24 cellular contexts compared by ENCODE assay signal in the genomic region with DNA sequence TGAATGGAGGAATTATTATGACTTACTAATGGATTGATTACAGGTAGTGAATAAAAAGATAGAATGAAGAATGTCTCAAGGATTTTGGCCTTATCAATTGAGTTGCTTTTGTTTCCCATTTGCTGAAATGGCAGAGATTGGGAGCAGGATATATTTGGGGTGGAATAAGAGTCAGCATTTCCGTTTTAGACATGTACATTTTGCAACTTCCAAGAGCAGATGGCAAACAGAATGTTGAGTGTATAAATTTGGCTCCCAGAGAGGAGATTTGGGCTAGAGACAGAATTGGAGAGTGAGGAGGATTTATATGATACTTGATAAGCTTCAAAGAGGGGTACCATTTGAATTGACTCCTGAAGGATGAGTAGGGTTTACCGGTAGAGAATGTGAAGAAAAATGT.
DNase-seq lines count a peak whose midpoint lies in the region; ATAC-seq, FAIRE-seq and TF ChIP-seq lines count a peak whose summit lies in the region.
"Had no signal": no experiment of that assay in that cellular context is flagged by ENCODE, and none has a peak within 500 bp of the region (broad histone marks: within the 10 kb centered on the region; RNA-seq: fewer than 3 reads in every experiment).

No MANE protein-coding gene starts in this region.

- no peak for FAIRE-seq in astrocyte (lab: Jason Lieb, UNC)
- no peak for FAIRE-seq in urothelium cell line (lab: Jason Lieb, UNC)
- FAIRE-seq: D721Med had no signal

- peak overlapping the region; percentile 84 for H2BK12ac ChIP-seq in trophoblast cell (ENCODE audit: low read length)

- H4K20me1 ChIP-seq in astrocyte (ENCODE audit: insufficient read depth, low read length) = no peaks in the 10 kb centered on the region
- H4K20me1 ChIP-seq: BLaER1 treated with 17β-estradiol and CSF1 and Interleukin-3, amounts not matched to agents 10 nM and 100 nM had no signal

- ATAC-seq in GM21367 (IDR thresholded peaks at IDR 0.05; ENCODE audit: unreplicated experiment) = no peak

- no peaks in the 10 kb centered on the region for H3K79me2 ChIP-seq in astrocyte (ENCODE audit: insufficient read depth, low read length)
- H3K79me2 ChIP-seq in trophoblast cell (ENCODE audit: control insufficient read depth, insufficient read depth, low read length, poor library complexity) = no peaks in the 10 kb centered on the region

- H3K36me3 ChIP-seq in astrocyte (ENCODE audit: insufficient read depth, low read length) (no peaks in the 10 kb centered on the region), trophoblast cell (ENCODE audit: control insufficient read depth in 1 of 2, insufficient read depth in 2 of 2, low read length in 2 of 2) (no peaks in the 10 kb centered on the region)
- H3K36me3 ChIP-seq: BLaER1 treated with 17β-estradiol and CSF1 and Interleukin-3, amounts not matched to agents 10 nM and 100 nM; HAP-1; SJSA1 had no signal

- H4K12ac ChIP-seq in trophoblast cell (ENCODE audit: low read depth, low read length) = no peak overlapping the region

- H3K14ac ChIP-seq in trophoblast cell (ENCODE audit: low read length) = no peak overlapping the region

- CTCF ChIA-PET in activated CD4-positive, alpha-beta memory T cell treated with anti-CD3 and anti-CD28 coated beads for 36 hours (lab: Charles Lee) = no interaction called here

- peaks cover 11% of the 10 kb centered on the region for H3K79me1 ChIP-seq in trophoblast cell (ENCODE audit: low read length)

- WGBS in trophoblast cell (ENCODE audit: extremely low coverage, insufficient coverage, insufficient read length) = no CpG with 5 or more reads among the region's 2 CpGs

- H3K4me3 ChIP-seq in AG10803 (ENCODE audit: low read length) = no peak overlapping the region
- H3K4me3 ChIP-seq in astrocyte (ENCODE audit: insufficient read depth, low read depth, low read length) = no peak overlapping the region
- H3K4me3 ChIP-seq in trophoblast cell (ENCODE audit: low read depth, low read length) = no peak overlapping the region
- H3K4me3 ChIP-seq: BLaER1 treated with 17β-estradiol and CSF1 and Interleukin-3, amounts not matched to agents 10 nM and 100 nM; HAP-1; PC-9; SJSA1 had no signal

- H4K8ac ChIP-seq in trophoblast cell (ENCODE audit: low read depth, low read length) = no peak overlapping the region

- H3K4me1 ChIP-seq in astrocyte (ENCODE audit: insufficient read depth, low read length) (peaks cover 8% of the 10 kb centered on the region), trophoblast cell (ENCODE audit: control insufficient read depth in 1 of 2, insufficient read depth in 2 of 2, low read length in 2 of 2) (no peaks in the 10 kb centered on the region)
- H3K4me1 ChIP-seq: HAP-1, SJSA1 had no signal

- no peaks in the 10 kb centered on the region for H3K9me3 ChIP-seq in astrocyte (ENCODE audit: insufficient read depth, low read depth, low read length)
- no peaks in the 10 kb centered on the region for H3K9me3 ChIP-seq in trophoblast cell (ENCODE audit: insufficient read depth, low read depth, low read length)
- H3K9me3 ChIP-seq: BLaER1 treated with 17β-estradiol and CSF1 and Interleukin-3, amounts not matched to agents 10 nM and 100 nM; HAP-1; SJSA1 had no signal

- no peak overlapping the region for H3K23ac ChIP-seq in trophoblast cell (ENCODE audit: low read length)

- peaks cover 5% of the 10 kb centered on the region for H3K9me3 Mint-ChIP-seq in astrocyte (ENCODE audit: unreplicated experiment)
- H3K9me3 Mint-ChIP-seq in activated CD4-positive, alpha-beta memory T cell treated with anti-CD3 and anti-CD28 coated beads for 36 hours = peaks cover 2% of the 10 kb centered on the region

- H2AFZ ChIP-seq in astrocyte (ENCODE audit: low read depth, low read length) (no peak overlapping the region), trophoblast cell (ENCODE audit: insufficient read depth, low read length, poor library complexity) (no peak overlapping the region)
- H2AFZ ChIP-seq: PC-9 had no signal

- H3K36me3 Mint-ChIP-seq in astrocyte (ENCODE audit: low read depth, unreplicated experiment) = no peaks in the 10 kb centered on the region
- H3K36me3 Mint-ChIP-seq in activated CD4-positive, alpha-beta memory T cell treated with anti-CD3 and anti-CD28 coated beads for 36 hours = no peaks in the 10 kb centered on the region

- H3K4me2 ChIP-seq in astrocyte (ENCODE audit: low read length) = no peak overlapping the region
- no peak overlapping the region for H3K4me2 ChIP-seq in trophoblast cell (ENCODE audit: low read length)
- H3K4me2 ChIP-seq: PC-9 had no signal

- H3K9ac ChIP-seq in astrocyte (ENCODE audit: low read length) = no peak overlapping the region
- no peak overlapping the region for H3K9ac ChIP-seq in trophoblast cell (ENCODE audit: low read length)
- H3K9ac ChIP-seq: BLaER1 treated with 17β-estradiol and CSF1 and Interleukin-3, amounts not matched to agents 10 nM and 100 nM had no signal

- TF ChIP-seq CTCF in AG10803 (conservative IDR thresholded peaks at IDR 0.05; ENCODE audit: low read length) (no peak), astrocyte (IDR thresholded peaks at IDR 0.05; ENCODE audit: insufficient read depth, low read depth, low read length) (no peak)

- no peaks in the 10 kb centered on the region for H3K27me3 Mint-ChIP-seq in astrocyte (ENCODE audit: low read depth, unreplicated experiment)
- no peaks in the 10 kb centered on the region for H3K27me3 Mint-ChIP-seq in activated CD4-positive, alpha-beta memory T cell treated with anti-CD3 and anti-CD28 coated beads for 36 hours
- H3K27me3 Mint-ChIP-seq: CD4-positive, alpha-beta T cell had no signal

- no peak overlapping the region for H3K4ac ChIP-seq in trophoblast cell (ENCODE audit: low read depth, low read length)

- H4K91ac ChIP-seq in trophoblast cell (ENCODE audit: low read depth, low read length) = no peak overlapping the region

- peaks cover 24% of the 10 kb centered on the region for H3K4me1 Mint-ChIP-seq in astrocyte (ENCODE audit: low read depth, unreplicated experiment)
- H3K4me1 Mint-ChIP-seq in activated CD4-positive, alpha-beta memory T cell treated with anti-CD3 and anti-CD28 coated beads for 36 hours (ENCODE audit: low read depth) = no peaks in the 10 kb centered on the region

- POLR2A ChIA-PET in activated CD4-positive, alpha-beta memory T cell treated with anti-CD3 and anti-CD28 coated beads for 36 hours (lab: Charles Lee) = no interaction called here

- H2BK120ac ChIP-seq in trophoblast cell (ENCODE audit: insufficient read depth, low read length, poor library complexity) = peak overlapping the region; percentile 72

- H3K27me3 ChIP-seq in astrocyte (ENCODE audit: insufficient read depth, low read length) (no peaks in the 10 kb centered on the region), trophoblast cell (ENCODE audit: insufficient read depth, low read length) (no peaks in the 10 kb centered on the region)
- H3K27me3 ChIP-seq: BLaER1 treated with 17β-estradiol and CSF1 and Interleukin-3, amounts not matched to agents 10 nM and 100 nM; SJSA1 had no signal

- no peak overlapping the region for H3K18ac ChIP-seq in trophoblast cell (ENCODE audit: low read length)

- peak overlapping the region; percentile 60 for H3K27ac Mint-ChIP-seq in astrocyte (ENCODE audit: unreplicated experiment)
- no peak overlapping the region for H3K27ac Mint-ChIP-seq in activated CD4-positive, alpha-beta memory T cell treated with anti-CD3 and anti-CD28 coated beads for 36 hours
- H3K27ac Mint-ChIP-seq: CD4-positive, alpha-beta T cell had no signal

- peak overlapping the region; percentile 63 for H2BK5ac ChIP-seq in trophoblast cell (ENCODE audit: low read depth, low read length, poor library complexity)

- no peak overlapping the region for H3K4me3 Mint-ChIP-seq in astrocyte (ENCODE audit: unreplicated experiment)
- H3K4me3 Mint-ChIP-seq in activated CD4-positive, alpha-beta memory T cell treated with anti-CD3 and anti-CD28 coated beads for 36 hours = no peak overlapping the region
- H3K4me3 Mint-ChIP-seq: CD4-positive, alpha-beta T cell had no signal

- DNase-seq in AG10803 (ENCODE audit: low read depth) = peak; percentile 51
- no peak for DNase-seq in astrocyte (ENCODE audit: low read depth)
- DNase-seq in fibroblast of peridontal ligament (ENCODE audit: extremely low read depth) = peak; percentile 35
- DNase-seq in trophoblast cell = no peak
- no peak for DNase-seq in urothelium cell line (ENCODE audit: low spot score)
- no peak for DNase-seq in activated CD4-positive, alpha-beta memory T cell treated with anti-CD3 and anti-CD28 coated beads for 36 hours
- DNase-seq in activated effector memory CD4-positive, alpha-beta T cell treated with anti-CD3 and anti-CD28 coated beads, Interleukin-2, amount 50 U/mL, for 16 hours = no peak
- DNase-seq: 8988T; CD4-positive, alpha-beta T cell; GOT3; NCI-H1092; NCI-H1417 treated with DMSO at 0.1 percent for 48 hours; NCI-H1694 treated with DMSO at 0.1 percent for 48 hours; NCI-H2081; NCI-H2227 treated with DMSO at 0.1 percent for 48 hours; NCI-H526 treated with DMSO at 0.1 percent for 48 hours; PC-9; Right ventricle myocardium superior; RPMI8226 had no signal

- no peak overlapping the region for H2AK5ac ChIP-seq in trophoblast cell (ENCODE audit: low read length)

- intact Hi-C loops in activated CD4-positive, alpha-beta memory T cell treated with anti-CD3 and anti-CD28 coated beads for 36 hours (cut with micrococcal nuclease) = no loop called here

- H3K27ac ChIP-seq in astrocyte (ENCODE audit: low read depth, low read length) = no peak overlapping the region
- H3K27ac ChIP-seq in trophoblast cell (ENCODE audit: low read depth, low read length) = no peak overlapping the region
- H3K27ac ChIP-seq: PC-9, SJSA1 had no signal

Comparison
In these comparisons a context has a peak if more than half of its experiments do, and no peak if none do; other contexts are left out.
1. DNase-seq: peak in AG10803 (single experiment) and fibroblast of peridontal ligament (single experiment); none in astrocyte (single experiment), trophoblast cell (0 of 2), urothelium cell line (single experiment), activated CD4-positive, alpha-beta memory T cell treated with anti-CD3 and anti-CD28 coated beads for 36 hours (single experiment) and activated effector memory CD4-positive, alpha-beta T cell treated with anti-CD3 and anti-CD28 coated beads, Interleukin-2, amount 50 U/mL, for 16 hours (single experiment).